Comparison of ENCODE assay signal across 1 cellular context in genomic region chr9:125634040-125634717, GRCh38.
TF ChIP-seq lines count a peak whose summit lies in the region.

No MANE protein-coding gene starts in this region.

TF ChIP-seq in GM12878, 131 proteins besides CTCF, POLR2A, EP300 and RAD21 (continued from another document):
- TF ChIP-seq BCL3 (IDR thresholded peaks at IDR 0.05; ENCODE audit: borderline replicate concordance, insufficient read depth, low read depth, low read length, poor library complexity, severe bottlenecking), result peak; percentile 26
- no peak for TF ChIP-seq USF1 (IDR thresholded peaks at IDR 0.05; ENCODE audit: borderline replicate concordance, extremely low read length, insufficient read depth, low read depth, low read length)
- 0 out of 2 replicates have a peak, but pooled peaks have one; percentile 16 for TF ChIP-seq LARP7 (IDR thresholded peaks at IDR 0.05)
- peak; percentile 43 for TF ChIP-seq KLF5 (IDR thresholded peaks at IDR 0.05; ENCODE audit: partially characterized antibody)
- no peak for TF ChIP-seq ZNF384 (IDR thresholded peaks at IDR 0.05; ENCODE audit: borderline replicate concordance, low read depth, low read length)
- no peak for TF ChIP-seq MXI1 (IDR thresholded peaks at IDR 0.05; ENCODE audit: low read depth, low read length)
- TF ChIP-seq SMAD1 (IDR thresholded peaks at IDR 0.05; ENCODE audit: low read depth, partially characterized antibody), result peak; percentile 41
- TF ChIP-seq ZBTB33 (IDR thresholded peaks at IDR 0.05), result no peak
- TF ChIP-seq, protein P1, sequence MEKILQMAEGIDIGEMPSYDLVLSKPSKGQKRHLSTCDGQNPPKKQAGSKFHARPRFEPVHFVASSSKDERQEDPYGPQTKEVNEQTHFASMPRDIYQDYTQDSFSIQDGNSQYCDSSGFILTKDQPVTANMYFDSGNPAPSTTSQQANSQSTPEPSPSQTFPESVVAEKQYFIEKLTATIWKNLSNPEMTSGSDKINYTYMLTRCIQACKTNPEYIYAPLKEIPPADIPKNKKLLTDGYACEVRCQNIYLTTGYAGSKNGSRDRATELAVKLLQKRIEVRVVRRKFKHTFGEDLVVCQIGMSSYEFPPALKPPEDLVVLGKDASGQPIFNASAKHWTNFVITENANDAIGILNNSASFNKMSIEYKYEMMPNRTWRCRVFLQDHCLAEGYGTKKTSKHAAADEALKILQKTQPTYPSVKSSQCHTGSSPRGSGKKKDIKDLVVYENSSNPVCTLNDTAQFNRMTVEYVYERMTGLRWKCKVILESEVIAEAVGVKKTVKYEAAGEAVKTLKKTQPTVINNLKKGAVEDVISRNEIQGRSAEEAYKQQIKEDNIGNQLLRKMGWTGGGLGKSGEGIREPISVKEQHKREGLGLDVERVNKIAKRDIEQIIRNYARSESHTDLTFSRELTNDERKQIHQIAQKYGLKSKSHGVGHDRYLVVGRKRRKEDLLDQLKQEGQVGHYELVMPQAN (conservative IDR thresholded peaks at IDR 0.05), result peak; percentile 73
- TF ChIP-seq CREB1 (IDR thresholded peaks at IDR 0.05; ENCODE audit: low read depth), result no peak; the same call in 1 of the 2 replicates
